29 cellular contexts compared by ENCODE assay signal in genomic region chr5:7053528-7054209, GRCh38.
"Had no signal": no experiment of that assay in that cellular context is flagged by ENCODE, and none has a peak within 500 bp of the region (broad histone marks: within the 10 kb centered on the region; RNA-seq: fewer than 3 reads in every experiment).

No MANE protein-coding gene starts in this region.

- ATAC-seq: activated CD4-positive, alpha-beta T cell treated with anti-CD3 and anti-CD28 coated beads for 36 hours; activated CD8-positive, alpha-beta memory T cell treated with anti-CD3 and anti-CD28 coated beads, Interleukin-2, amount 10 ng/mL, durations not matched to agents 7 days and 5 days; activated CD8-positive, alpha-beta T cell treated with anti-CD3 and anti-CD28 coated beads, Interleukin-2, amount 10 ng/mL, durations not matched to agents 7 days and 5 days; activated naive CD8-positive, alpha-beta T cell treated with anti-CD3 and anti-CD28 coated beads, Interleukin-2, amount 50 U/mL, for 24 hours; body of pancreas; effector memory CD8-positive, alpha-beta T cell; gastroesophageal sphincter; T-helper 17 cell had no signal

- DNase-seq: activated CD4-positive, alpha-beta memory T cell treated with anti-CD3 and anti-CD28 coated beads for 36 hours; activated CD4-positive, alpha-beta T cell treated with anti-CD3 and anti-CD28 coated beads for 36 hours; activated CD4-positive, alpha-beta T cell treated with anti-CD3 and anti-CD28 coated beads, Interleukin-2, amount 10 ng/mL, durations not matched to agents 24 days and 14 days; activated CD4-positive, CD25-positive, alpha-beta regulatory T cell; activated CD4-positive, CD25-positive, alpha-beta regulatory T cell treated with anti-CD3 and anti-CD28 coated beads, Interleukin-2, amount 50 U/mL, for 72 hours; activated CD8-positive, alpha-beta memory T cell treated with anti-CD3 and anti-CD28 coated beads, Interleukin-2, amount 10 ng/mL, durations not matched to agents 7 days and 5 days; activated CD8-positive, alpha-beta memory T cell treated with anti-CD3 and anti-CD28 coated beads, Interleukin-2, amount 50 U/mL, for 4 hours; activated CD8-positive, alpha-beta T cell treated with anti-CD3 and anti-CD28 coated beads, Interleukin-2, amount 10 ng/mL, durations not matched to agents 7 days and 5 days; activated effector memory CD4-positive, alpha-beta T cell treated with anti-CD3 and anti-CD28 coated beads, Interleukin-2, amount 50 U/mL, for 16 hours; activated naive CD4-positive, alpha-beta T cell treated with anti-CD3 and anti-CD28 coated beads for 36 hours; activated naive CD8-positive, alpha-beta T cell treated with anti-CD3 and anti-CD28 coated beads for 36 hours; activated naive CD8-positive, alpha-beta T cell treated with anti-CD3 and anti-CD28 coated beads, Interleukin-2, amount 50 U/mL, for 24 hours; activated T-cell treated with anti-CD3 and anti-CD28 coated beads, Interleukin-2, amount 50 U/mL, for 1 hour; activated T-cell treated with anti-CD3 and anti-CD28 coated beads, Interleukin-2, amount 50 U/mL, for 48 hours; adrenal gland; amygdala; aorta; body of pancreas; caudate nucleus; cortex of kidney; dermis blood vessel endothelial cell; effector CD4-positive, alpha-beta T cell; effector memory CD8-positive, alpha-beta T cell; erythroblast; foreskin melanocyte; T-helper 1 cell; T-helper 17 cell; T1000 had no signal
